Comparison of ENCODE assay signal across 27 cellular contexts in the genomic region with DNA sequence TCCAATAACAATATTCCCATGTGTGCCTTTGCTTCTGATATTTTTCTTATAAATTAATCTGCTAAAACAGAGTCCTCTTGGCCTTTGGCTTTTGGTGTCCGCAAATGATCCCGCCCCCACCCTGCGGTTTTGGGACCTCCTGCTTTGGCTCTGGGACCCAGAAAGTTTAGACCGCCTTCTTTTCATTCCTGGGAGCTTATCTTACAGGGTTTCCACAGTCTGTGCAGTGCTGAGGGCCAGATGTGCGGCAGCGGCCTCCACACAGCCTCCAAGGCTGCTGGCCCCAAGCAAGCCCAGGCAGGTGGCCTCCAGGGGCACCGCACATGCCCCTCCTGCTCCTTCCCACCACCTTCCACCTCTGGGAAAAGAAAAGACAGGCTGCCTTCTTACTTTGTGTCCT.
DNase-seq lines count a peak whose midpoint lies in the region; ATAC-seq, FAIRE-seq and TF ChIP-seq lines count a peak whose summit lies in the region.
"Had no signal": no experiment of that assay in that cellular context is flagged by ENCODE, and none has a peak within 500 bp of the region (broad histone marks: within the 10 kb centered on the region; RNA-seq: fewer than 3 reads in every experiment).

No MANE protein-coding gene starts in this region.

- H3K36me3 Mint-ChIP-seq in endothelial cell (ENCODE audit: low read depth, unreplicated experiment) = no peaks in the 10 kb centered on the region
- no peaks in the 10 kb centered on the region for H3K36me3 Mint-ChIP-seq in activated naive CD8-positive, alpha-beta T cell treated with anti-CD3 and anti-CD28 coated beads for 36 hours
- H3K36me3 Mint-ChIP-seq: immature natural killer cell, type B pancreatic cell had no signal

- no peaks in the 10 kb centered on the region for H3K36me3 ChIP-seq in liver (ENCODE audit: control insufficient read depth in 4 of 4, insufficient read depth in 3 of 4, low read depth in 1 of 4, low read length in 3 of 4)
- H3K36me3 ChIP-seq in HepG2 (replicated peaks in 1 of 2; ENCODE audit: control insufficient read depth in 1 of 2, insufficient read depth in 2 of 2, low read length in 2 of 2) = no peaks in the 10 kb centered on the region
- H3K36me3 ChIP-seq in mucosa of rectum (ENCODE audit: control insufficient read depth in 2 of 2, insufficient read depth in 2 of 2, low read length in 2 of 2) = no peaks in the 10 kb centered on the region
- H3K36me3 ChIP-seq: BLaER1 treated with 17β-estradiol and CSF1 and Interleukin-3, amounts not matched to agents 10 nM and 100 nM; esophagus muscularis mucosa; spleen had no signal

- no peak for TF ChIP-seq POLR2A in HepG2 (IDR thresholded peaks at IDR 0.05; ENCODE audit: insufficient read depth in 1 of 2, low read depth in 2 of 2, low read length in 2 of 2)

- H3K4me1 ChIP-seq in liver (ENCODE audit: control insufficient read depth in 4 of 4, insufficient read depth in 4 of 4, low read length in 3 of 4) (peaks cover 7 to 16% (median 9%) of the 10 kb centered on the region in 4 donors), HepG2 (ENCODE audit: insufficient read depth, low read length) (peaks cover 8% of the 10 kb centered on the region; the same call in 1 of the 2 replicates), mucosa of rectum (ENCODE audit: control insufficient read depth in 2 of 2, insufficient read depth in 2 of 2, low read length in 2 of 2) (peaks cover 0 to 2% of the 10 kb centered on the region in 2 donors)

- no peak overlapping the region for H3K27ac Mint-ChIP-seq in endothelial cell (ENCODE audit: unreplicated experiment)
- H3K27ac Mint-ChIP-seq in activated naive CD8-positive, alpha-beta T cell treated with anti-CD3 and anti-CD28 coated beads for 36 hours = no peak overlapping the region
- H3K27ac Mint-ChIP-seq: activated CD8-positive, alpha-beta T cell treated with anti-CD3 and anti-CD28 coated beads, Interleukin-2, amount 10 ng/mL, durations not matched to agents 7 days and 5 days; immature natural killer cell; type B pancreatic cell had no signal

- CTCF ChIA-PET in HepG2 (lab: Yijun Ruan, JAX; ENCODE audit: low intra/inter-chr PET ratio, low total read pairs) = no interaction called here

- peaks cover 26% of the 10 kb centered on the region for H3K4me1 Mint-ChIP-seq in endothelial cell (ENCODE audit: unreplicated experiment)
- H3K4me1 Mint-ChIP-seq in activated naive CD8-positive, alpha-beta T cell treated with anti-CD3 and anti-CD28 coated beads for 36 hours = no peaks in the 10 kb centered on the region
- H3K4me1 Mint-ChIP-seq: central memory CD8-positive, alpha-beta T cell had no signal

- no peaks in the 10 kb centered on the region for H3K27me3 ChIP-seq in liver (ENCODE audit: control insufficient read depth in 4 of 4, insufficient read depth in 4 of 4, low read length in 3 of 4)
- peaks cover 0 to 19% of the 10 kb centered on the region in 2 experiments; a peak in 3 of 5 replicates for H3K27me3 ChIP-seq in HepG2 (ENCODE audit: control insufficient read depth in 1 of 2, insufficient read depth in 2 of 2, low read length in 2 of 2)
- H3K27me3 ChIP-seq in mucosa of rectum (ENCODE audit: control insufficient read depth in 2 of 2, insufficient read depth in 2 of 2, low read length in 2 of 2) = no peaks in the 10 kb centered on the region
- H3K27me3 ChIP-seq: BLaER1 treated with 17β-estradiol and CSF1 and Interleukin-3, amounts not matched to agents 10 nM and 100 nM; esophagus muscularis mucosa had no signal

- no peaks in the 10 kb centered on the region for H3K9me3 ChIP-seq in liver (ENCODE audit: control insufficient read depth in 4 of 4, low read length in 3 of 4)
- H3K9me3 ChIP-seq in HepG2 (ENCODE audit: low read length) = no peaks in the 10 kb centered on the region
- no peaks in the 10 kb centered on the region for H3K9me3 ChIP-seq in mucosa of rectum (ENCODE audit: control insufficient read depth in 2 of 2, low read length in 2 of 2)
- H3K9me3 ChIP-seq: A549, Caco-2, esophagus muscularis mucosa, spleen had no signal

- FAIRE-seq in HepG2 (lab: Jason Lieb, UNC) = no peak
- FAIRE-seq: A549, TTC549 had no signal

- H3K9me3 Mint-ChIP-seq in endothelial cell (ENCODE audit: unreplicated experiment) = no peaks in the 10 kb centered on the region
- no peaks in the 10 kb centered on the region for H3K9me3 Mint-ChIP-seq in activated naive CD8-positive, alpha-beta T cell treated with anti-CD3 and anti-CD28 coated beads for 36 hours
- H3K9me3 Mint-ChIP-seq: central memory CD8-positive, alpha-beta T cell; immature natural killer cell had no signal

- H3K27ac ChIP-seq in liver (ENCODE audit: low read depth in 1 of 2, low read length in 2 of 2) (peak overlapping the region in 1 of 2 donors; percentile 25), HepG2 (ENCODE audit: extremely low read length, insufficient read depth, low read length) (no peak overlapping the region), mucosa of rectum (ENCODE audit: low read depth in 2 of 2, low read length in 2 of 2) (peak overlapping the region; percentile 11 to 66)
- H3K27ac ChIP-seq: A549, esophagus muscularis mucosa, GM23248, spleen had no signal

- peaks cover 4% of the 10 kb centered on the region for H3K27me3 Mint-ChIP-seq in endothelial cell (ENCODE audit: unreplicated experiment)
- H3K27me3 Mint-ChIP-seq in activated naive CD8-positive, alpha-beta T cell treated with anti-CD3 and anti-CD28 coated beads for 36 hours = peaks cover 3% of the 10 kb centered on the region
- H3K27me3 Mint-ChIP-seq: type B pancreatic cell had no signal

- POLR2A ChIA-PET in HepG2 (lab: Yijun Ruan, JAX) = no interaction called here

- H3K4me3 ChIP-seq in liver (ENCODE audit: low read depth in 1 of 3, low read length in 3 of 3) (no peak overlapping the region), HepG2 (replicated peaks in 1 of 3; ENCODE audit: insufficient read depth in 1 of 3, low read depth in 2 of 3, low read length in 3 of 3) (no peak overlapping the region), fibroblast of villous mesenchyme (ENCODE audit: low read depth, low read length) (no peak overlapping the region), mucosa of rectum (ENCODE audit: low read length in 2 of 2) (no peak overlapping the region)
- H3K4me3 ChIP-seq: A549; BLaER1 treated with 17β-estradiol and CSF1 and Interleukin-3, amounts not matched to agents 10 nM and 100 nM; esophagus muscularis mucosa; GM23248; lung; spleen had no signal

- intact Hi-C loops in HepG2 (cut with micrococcal nuclease; ENCODE audit: unreplicated experiment) = loop anchor here (10.0 kb wide), 2 partner anchors 148 to 552 kb away; partner anchors contain the start of gene PTCH1

- H3K9ac ChIP-seq in liver (ENCODE audit: low read depth in 1 of 2, low read length in 2 of 2) = no peak overlapping the region
- no peak overlapping the region for H3K9ac ChIP-seq in HepG2 (ENCODE audit: insufficient read depth, low read depth, low read length)
- H3K9ac ChIP-seq in mucosa of rectum (ENCODE audit: low read depth in 1 of 2, low read length in 2 of 2) = no peak overlapping the region
- H3K9ac ChIP-seq: GM23248 had no signal

- no peaks in the 10 kb centered on the region for H4K20me1 ChIP-seq in HepG2 (ENCODE audit: insufficient read depth, low read length)
- H4K20me1 ChIP-seq: BLaER1 treated with 17β-estradiol and CSF1 and Interleukin-3, amounts not matched to agents 10 nM and 100 nM had no signal

- no peak for ATAC-seq in HepG2
- ATAC-seq: A549; activated CD8-positive, alpha-beta T cell treated with anti-CD3 and anti-CD28 coated beads, Interleukin-2, amount 10 ng/mL, durations not matched to agents 7 days and 5 days had no signal

- no TSS peak for BruUV-seq in HepG2 (replicated peaks; lab: Mats Ljungman, UMichigan)

- DNase-seq in HepG2 (ENCODE audit: low spot score) = no peak
- peak; percentile 23 for DNase-seq in fibroblast of villous mesenchyme (ENCODE audit: low read depth)
- no peak for DNase-seq in endothelial cell (ENCODE audit: low spot score)
- no peak for DNase-seq in kidney glomerular epithelial cell (lab: John Stamatoyannopoulos, UW)
- DNase-seq in activated naive CD8-positive, alpha-beta T cell treated with anti-CD3 and anti-CD28 coated beads for 36 hours = no peak
- no peak for DNase-seq in activated CD4-positive, alpha-beta T cell treated with anti-CD3 and anti-CD28 coated beads for 1 hour
- DNase-seq: activated CD4-positive, CD25-positive, alpha-beta regulatory T cell treated with anti-CD3 and anti-CD28 coated beads, Interleukin-2, amount 50 U/mL, for 72 hours; activated CD8-positive, alpha-beta T cell treated with anti-CD3 and anti-CD28 coated beads, Interleukin-2, amount 10 ng/mL, durations not matched to agents 7 days and 5 days; amniotic stem cell; Caco-2; effector CD8-positive, alpha-beta T cell; GM23248; immature natural killer cell; OCI-M1; SHP77; spleen; stimulated activated CD4-positive, alpha-beta T cell treated with anti-CD3 and anti-CD28 coated beads, Interleukin-4, amount 100 ng/mL, for 24 hours; stimulated activated naive CD4-positive, alpha-beta T cell treated with Interleukin-2 at 50 U/mL for 16 hours had no signal

- WGBS in liver = 80% methylated on average over 7 of the region's 7 CpGs
- WGBS in HepG2 (ENCODE audit: low lambda C conversion rate) = 7% methylated on average over 7 of the region's 7 CpGs

- in situ Hi-C loops in HepG2 (cut with HindIII; ENCODE audit: extremely low pct_ligation_motif_present, low pct_unique_long_range_greater_than_20kb) = no loop called here

- H3K79me2 ChIP-seq in HepG2 (ENCODE audit: insufficient read depth, low read length) = no peaks in the 10 kb centered on the region

- TF ChIP-seq EP300 in HepG2 (IDR thresholded peaks at IDR 0.05; ENCODE audit: low read depth in 2 of 2, low read length in 2 of 2) (no peak), HepG2 (CRISPR knock-in tag; IDR thresholded peaks at IDR 0.05; ENCODE audit: borderline replicate concordance) (no peak)

- H2AFZ ChIP-seq in HepG2 (ENCODE audit: low read length) = no peak overlapping the region
- H2AFZ ChIP-seq: GM23248 had no signal

- H3K4me3 Mint-ChIP-seq in endothelial cell (ENCODE audit: unreplicated experiment) = no peak overlapping the region
- no peak overlapping the region for H3K4me3 Mint-ChIP-seq in activated naive CD8-positive, alpha-beta T cell treated with anti-CD3 and anti-CD28 coated beads for 36 hours
- H3K4me3 Mint-ChIP-seq: activated CD8-positive, alpha-beta T cell treated with anti-CD3 and anti-CD28 coated beads, Interleukin-2, amount 10 ng/mL, durations not matched to agents 7 days and 5 days; central memory CD8-positive, alpha-beta T cell; immature natural killer cell; type B pancreatic cell had no signal

- no peak overlapping the region for H3K4me2 ChIP-seq in HepG2 (ENCODE audit: low read depth, low read length)
- H3K4me2 ChIP-seq: A549 had no signal

- TF ChIP-seq CTCF in liver (IDR thresholded peaks at IDR 0.05; ENCODE audit: low read depth, low read length, missing input control) (no peak), HepG2 (CRISPR knock-in tag; IDR thresholded peaks at IDR 0.05) (no peak), fibroblast of villous mesenchyme (IDR thresholded peaks at IDR 0.05; ENCODE audit: insufficient read depth, low read depth, low read length) (no peak), endothelial cell (IDR thresholded peaks at IDR 0.05; ENCODE audit: unreplicated experiment) (no peak)

- no peak for TF ChIP-seq RAD21 in liver (IDR thresholded peaks at IDR 0.05)
- no peak for TF ChIP-seq RAD21 in HepG2 (CRISPR knock-in tag; IDR thresholded peaks at IDR 0.05)

TF ChIP-seq in liver, 16 proteins besides CTCF, POLR2A, EP300 and RAD21 (continues in another document):
- TF ChIP-seq NR2F2 (IDR thresholded peaks at IDR 0.05) = peak; percentile 75
